ENCODE assay signal across 13 cellular contexts in the genomic region with DNA sequence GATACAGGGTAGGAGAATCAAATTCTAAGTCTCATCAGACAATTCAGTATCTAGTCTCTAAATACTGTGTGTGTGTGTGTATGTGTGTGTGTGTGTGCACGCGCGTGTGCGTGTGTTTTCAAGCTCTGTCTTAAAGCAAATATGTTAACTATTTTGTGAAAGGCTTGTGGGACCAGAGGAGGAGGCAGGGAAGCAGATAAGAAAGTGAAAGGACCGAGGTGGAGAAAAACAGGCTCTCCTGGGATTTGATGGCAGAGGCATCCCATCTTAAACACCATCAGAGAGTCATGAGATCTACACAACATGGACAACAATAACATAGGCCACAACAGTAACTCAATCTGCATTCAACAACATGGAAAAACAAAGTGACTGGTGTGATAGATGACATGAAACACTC.
DNase-seq lines count a peak whose midpoint lies in the region; ATAC-seq and TF ChIP-seq lines count a peak whose summit lies in the region.
"Had no signal": no experiment of that assay in that cellular context is flagged by ENCODE, and none has a peak within 500 bp of the region (broad histone marks: within the 10 kb centered on the region; RNA-seq: fewer than 3 reads in every experiment).

No MANE protein-coding gene starts in this region.

- H3K27ac Mint-ChIP-seq in activated CD4-positive, alpha-beta T cell treated with anti-CD3 and anti-CD28 coated beads, Interleukin-2, amount 10 ng/mL, durations not matched to agents 7 days and 5 days, result peak overlapping the region; percentile 91
- H3K27ac Mint-ChIP-seq in activated CD8-positive, alpha-beta T cell treated with anti-CD3 and anti-CD28 coated beads for 36 hours, result peak overlapping the region; percentile 99
- H3K27ac Mint-ChIP-seq in stimulated activated naive CD8-positive, alpha-beta T cell treated with anti-CD3 and anti-CD28 coated beads, Interleukin-15, amount 100 ng/mL, for 72 hours, result peak overlapping the region; percentile 3 to 93

- H3K4me3 ChIP-seq in hepatocyte, result no peak overlapping the region
- H3K4me3 ChIP-seq: A549, colonic mucosa had no signal

- no peak for ATAC-seq in activated CD8-positive, alpha-beta T cell treated with anti-CD3 and anti-CD28 coated beads for 36 hours
- ATAC-seq in stimulated activated naive CD8-positive, alpha-beta T cell treated with anti-CD3 and anti-CD28 coated beads, Interleukin-15, amount 100 ng/mL, for 72 hours, result no peak
- ATAC-seq in GM18858 (IDR thresholded peaks at IDR 0.05; ENCODE audit: unreplicated experiment) (no peak), GM21825 (IDR thresholded peaks at IDR 0.05; ENCODE audit: unreplicated experiment) (no peak)
- ATAC-seq: A549 had no signal

- no peaks in the 10 kb centered on the region for H3K36me3 ChIP-seq in hepatocyte (replicated peaks; ENCODE audit: insufficient read depth, low read depth)
- H3K36me3 ChIP-seq: colonic mucosa had no signal

- peaks cover 37% of the 10 kb centered on the region for H3K79me2 ChIP-seq in hepatocyte

- no peak overlapping the region for H3K27ac ChIP-seq in hepatocyte
- H3K27ac ChIP-seq: A549, colonic mucosa had no signal

- H3K9me3 Mint-ChIP-seq in activated CD4-positive, alpha-beta T cell treated with anti-CD3 and anti-CD28 coated beads, Interleukin-2, amount 10 ng/mL, durations not matched to agents 7 days and 5 days, result no peaks in the 10 kb centered on the region
- no peaks in the 10 kb centered on the region for H3K9me3 Mint-ChIP-seq in activated CD8-positive, alpha-beta T cell treated with anti-CD3 and anti-CD28 coated beads for 36 hours
- no peaks in the 10 kb centered on the region for H3K9me3 Mint-ChIP-seq in stimulated activated naive CD8-positive, alpha-beta T cell treated with anti-CD3 and anti-CD28 coated beads, Interleukin-15, amount 100 ng/mL, for 72 hours

- H3K4me3 Mint-ChIP-seq in activated CD4-positive, alpha-beta T cell treated with anti-CD3 and anti-CD28 coated beads, Interleukin-2, amount 10 ng/mL, durations not matched to agents 7 days and 5 days, result peak overlapping the region; percentile 54
- peak overlapping the region; percentile 69 for H3K4me3 Mint-ChIP-seq in activated CD8-positive, alpha-beta T cell treated with anti-CD3 and anti-CD28 coated beads for 36 hours
- H3K4me3 Mint-ChIP-seq in stimulated activated naive CD8-positive, alpha-beta T cell treated with anti-CD3 and anti-CD28 coated beads, Interleukin-15, amount 100 ng/mL, for 72 hours, result peak overlapping the region; percentile 85 to 86

- DNase-seq in activated CD4-positive, alpha-beta T cell treated with anti-CD3 and anti-CD28 coated beads, Interleukin-2, amount 10 ng/mL, durations not matched to agents 7 days and 5 days, result no peak
- no peak for DNase-seq in activated CD4-positive, alpha-beta T cell treated with anti-CD3 and anti-CD28 coated beads, Interleukin-2, amount 50 U/mL, for 1 hour
- DNase-seq in activated CD8-positive, alpha-beta T cell treated with anti-CD3 and anti-CD28 coated beads for 36 hours, result no peak
- no peak for DNase-seq in hepatocyte (ENCODE audit: low spot score)
- DNase-seq in stimulated activated naive CD8-positive, alpha-beta T cell treated with anti-CD3 and anti-CD28 coated beads, Interleukin-15, amount 100 ng/mL, for 72 hours, result no peak
- DNase-seq in iPS-NIHi7 (ENCODE audit: extremely low spot score), result no peak
- DNase-seq: activated CD8-positive, alpha-beta memory T cell treated with anti-CD3 and anti-CD28 coated beads, Interleukin-2, amount 50 U/mL, for 48 hours; colonic mucosa; EL; NCI-H2081 had no signal

- POLR2A ChIA-PET in activated CD4-positive, alpha-beta T cell treated with anti-CD3 and anti-CD28 coated beads, Interleukin-2, amount 10 ng/mL, durations not matched to agents 7 days and 5 days (lab: Charles Lee), result interaction anchor here (0.7 kb wide), 1 partner anchor 24 kb away, joined by 7 read pairs; no protein-coding TSS in a partner anchor
- POLR2A ChIA-PET in activated CD8-positive, alpha-beta T cell treated with anti-CD3 and anti-CD28 coated beads for 36 hours (lab: Charles Lee), result interaction anchor here (0.6 to 8.0 kb wide), 7 partner anchors 11 to 81 kb away, joined by 3 to 48 read pairs (median 6); no protein-coding TSS in a partner anchor

- H3K4me1 Mint-ChIP-seq in activated CD4-positive, alpha-beta T cell treated with anti-CD3 and anti-CD28 coated beads, Interleukin-2, amount 10 ng/mL, durations not matched to agents 7 days and 5 days, result peaks cover 89% of the 10 kb centered on the region
- peaks cover 89% of the 10 kb centered on the region for H3K4me1 Mint-ChIP-seq in activated CD8-positive, alpha-beta T cell treated with anti-CD3 and anti-CD28 coated beads for 36 hours (ENCODE audit: low read depth)
- peaks cover 94% of the 10 kb centered on the region for H3K4me1 Mint-ChIP-seq in stimulated activated naive CD8-positive, alpha-beta T cell treated with anti-CD3 and anti-CD28 coated beads, Interleukin-15, amount 100 ng/mL, for 72 hours

- no peak overlapping the region for H2AFZ ChIP-seq in hepatocyte

- CTCF ChIA-PET in activated CD4-positive, alpha-beta T cell treated with anti-CD3 and anti-CD28 coated beads, Interleukin-2, amount 10 ng/mL, durations not matched to agents 7 days and 5 days (lab: Charles Lee), result interaction anchor here (1.0 to 2.0 kb wide), 3 partner anchors 8 to 17 kb away, joined by 4 to 6 read pairs (median 5); no protein-coding TSS in a partner anchor
- CTCF ChIA-PET in activated CD8-positive, alpha-beta T cell treated with anti-CD3 and anti-CD28 coated beads for 36 hours (lab: Charles Lee), result interaction anchor here (0.8 to 7.0 kb wide), 3 partner anchors 17 to 60 kb away, joined by 3 to 32 read pairs (median 10); no protein-coding TSS in a partner anchor

- H3K9me2 ChIP-seq in hepatocyte (replicated peaks; ENCODE audit: insufficient read depth), result no peaks in the 10 kb centered on the region

- H3K4me2 ChIP-seq in hepatocyte, result peak overlapping the region; percentile 12
- H3K4me2 ChIP-seq: A549 had no signal

- no peaks in the 10 kb centered on the region for H3K9me3 ChIP-seq in hepatocyte (ENCODE audit: low read depth)
- H3K9me3 ChIP-seq: A549, colonic mucosa had no signal

- peaks cover 9% of the 10 kb centered on the region for H3K4me1 ChIP-seq in hepatocyte (ENCODE audit: insufficient read depth)
- H3K4me1 ChIP-seq: colonic mucosa had no signal

- intact Hi-C loops in activated CD8-positive, alpha-beta T cell treated with anti-CD3 and anti-CD28 coated beads for 36 hours (cut with micrococcal nuclease), result loop anchor here (5.0 to 10.0 kb wide), 4 partner anchors 35 to 338 kb away; a partner anchor contains a TSS

- WGBS in hepatocyte (ENCODE audit: low lambda C conversion rate, missing lambda C conversion rate), result 45% methylated on average over 5 of the region's 5 CpGs

- H3K27me3 ChIP-seq in hepatocyte, result no peaks in the 10 kb centered on the region
- H3K27me3 ChIP-seq: colonic mucosa had no signal

- peaks cover 66% of the 10 kb centered on the region for H3K36me3 Mint-ChIP-seq in activated CD4-positive, alpha-beta T cell treated with anti-CD3 and anti-CD28 coated beads, Interleukin-2, amount 10 ng/mL, durations not matched to agents 7 days and 5 days (ENCODE audit: low read depth)
- H3K36me3 Mint-ChIP-seq in activated CD8-positive, alpha-beta T cell treated with anti-CD3 and anti-CD28 coated beads for 36 hours (ENCODE audit: low read depth), result peaks cover 50% of the 10 kb centered on the region

- H3K27me3 Mint-ChIP-seq in activated CD4-positive, alpha-beta T cell treated with anti-CD3 and anti-CD28 coated beads, Interleukin-2, amount 10 ng/mL, durations not matched to agents 7 days and 5 days, result no peaks in the 10 kb centered on the region
- H3K27me3 Mint-ChIP-seq in activated CD8-positive, alpha-beta T cell treated with anti-CD3 and anti-CD28 coated beads for 36 hours, result no peaks in the 10 kb centered on the region
- no peaks in the 10 kb centered on the region for H3K27me3 Mint-ChIP-seq in stimulated activated naive CD8-positive, alpha-beta T cell treated with anti-CD3 and anti-CD28 coated beads, Interleukin-15, amount 100 ng/mL, for 72 hours

- no peak for TF ChIP-seq CTCF in activated CD8-positive, alpha-beta T cell treated with anti-CD3 and anti-CD28 coated beads for 36 hours (IDR thresholded peaks at IDR 0.05)
- no peak for TF ChIP-seq CTCF in hepatocyte (IDR thresholded peaks at IDR 0.05; ENCODE audit: poor library complexity)

- no peaks in the 10 kb centered on the region for H4K20me1 ChIP-seq in hepatocyte (ENCODE audit: insufficient read depth, poor library complexity, severe bottlenecking)

Comparison
In these comparisons a context has a peak if more than half of its experiments do, and no peak if none do; other contexts are left out.
1. H3K27ac Mint-ChIP-seq: peak in every context shown above with its lines; median percentile 99 in activated CD8-positive, alpha-beta T cell treated with anti-CD3 and anti-CD28 coated beads for 36 hours; 91 in activated CD4-positive, alpha-beta T cell treated with anti-CD3 and anti-CD28 coated beads, Interleukin-2, amount 10 ng/mL, durations not matched to agents 7 days and 5 days; 48 in stimulated activated naive CD8-positive, alpha-beta T cell treated with anti-CD3 and anti-CD28 coated beads, Interleukin-15, amount 100 ng/mL, for 72 hours.